1 cellular context compared by ENCODE assay signal in the genomic region with DNA sequence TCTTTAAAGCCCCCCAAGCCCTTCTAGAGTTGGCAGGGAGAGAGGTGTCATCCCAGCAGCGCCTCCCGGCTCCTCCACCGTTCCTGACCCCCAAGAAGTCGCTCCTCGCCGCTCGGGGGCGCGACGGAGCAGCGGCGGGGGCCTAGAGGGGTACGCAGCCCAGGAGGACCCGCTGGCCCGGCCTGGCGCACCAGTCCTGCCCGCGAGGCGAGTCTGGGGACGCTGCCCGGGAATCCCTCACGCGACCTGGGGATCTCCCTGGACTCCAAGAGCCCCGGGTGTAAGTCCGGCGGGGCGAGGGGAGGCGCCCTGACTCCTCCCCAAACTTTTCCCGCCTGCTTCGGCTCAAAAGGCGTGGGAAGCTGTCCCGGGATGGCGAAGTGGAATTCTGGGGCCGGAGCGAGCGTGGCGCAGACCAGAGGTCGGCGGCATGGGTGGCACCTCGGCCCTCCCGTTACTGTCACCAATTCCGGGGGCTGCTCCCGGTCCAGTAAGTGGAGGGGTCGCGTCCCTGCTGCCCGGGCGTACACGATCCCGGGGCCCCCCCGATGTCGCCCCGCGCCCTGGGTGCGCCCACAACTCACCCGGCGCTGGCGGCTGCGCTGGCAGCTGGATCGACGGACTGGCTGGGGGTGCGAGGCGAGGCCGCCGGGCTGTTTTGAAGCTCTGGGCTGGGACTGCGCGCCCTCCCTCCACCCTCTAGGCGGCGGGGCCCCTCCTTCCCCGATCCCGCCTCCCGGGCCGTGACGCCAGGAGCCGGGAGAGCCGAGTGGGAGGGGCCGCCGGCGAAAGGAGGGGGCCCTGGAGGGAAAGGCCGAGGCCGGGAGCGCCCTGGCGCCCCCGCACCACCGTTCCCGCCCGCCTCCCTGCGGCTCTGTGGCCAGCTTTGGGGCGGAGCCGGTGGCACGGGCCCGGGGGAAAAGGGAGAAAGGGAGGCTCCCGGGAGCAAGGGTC.
A peak's percentile ranks its signal among the peaks of the same experiment; 100 is the strongest.
TF ChIP-seq lines count a peak whose summit lies in the region.

A gene with protein sequence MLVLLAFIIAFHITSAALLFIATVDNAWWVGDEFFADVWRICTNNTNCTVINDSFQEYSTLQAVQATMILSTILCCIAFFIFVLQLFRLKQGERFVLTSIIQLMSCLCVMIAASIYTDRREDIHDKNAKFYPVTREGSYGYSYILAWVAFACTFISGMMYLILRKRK (minus strand): TSS at position 634 of the 954 bp plus-strand sequence. CDS start 32,981 bp downstream, outside the sequence.

TF ChIP-seq in liver, 16 proteins besides CTCF, POLR2A, EP300 and RAD21:
- TF ChIP-seq, protein P1, sequence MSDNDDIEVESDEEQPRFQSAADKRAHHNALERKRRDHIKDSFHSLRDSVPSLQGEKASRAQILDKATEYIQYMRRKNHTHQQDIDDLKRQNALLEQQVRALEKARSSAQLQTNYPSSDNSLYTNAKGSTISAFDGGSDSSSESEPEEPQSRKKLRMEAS (IDR thresholded peaks at IDR 0.05): no peak
- TF ChIP-seq, protein P2, sequence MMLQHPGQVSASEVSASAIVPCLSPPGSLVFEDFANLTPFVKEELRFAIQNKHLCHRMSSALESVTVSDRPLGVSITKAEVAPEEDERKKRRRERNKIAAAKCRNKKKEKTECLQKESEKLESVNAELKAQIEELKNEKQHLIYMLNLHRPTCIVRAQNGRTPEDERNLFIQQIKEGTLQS (IDR thresholded peaks at IDR 0.05): no peak
- no peak for TF ChIP-seq TAF1 (conservative IDR thresholded peaks at IDR 0.05)
- TF ChIP-seq HNF4A (conservative IDR thresholded peaks at IDR 0.05): peak in 1 of 2 donors; percentile 27
- no peak for TF ChIP-seq FOXA2 (IDR thresholded peaks at IDR 0.05)
- no peak for TF ChIP-seq GABPA (IDR thresholded peaks at IDR 0.05 in 1 of 2, conservative IDR thresholded peaks at IDR 0.05 in 1 of 2)
- TF ChIP-seq SP1 (IDR thresholded peaks at IDR 0.05): peak; percentile 40
- TF ChIP-seq, protein P3, sequence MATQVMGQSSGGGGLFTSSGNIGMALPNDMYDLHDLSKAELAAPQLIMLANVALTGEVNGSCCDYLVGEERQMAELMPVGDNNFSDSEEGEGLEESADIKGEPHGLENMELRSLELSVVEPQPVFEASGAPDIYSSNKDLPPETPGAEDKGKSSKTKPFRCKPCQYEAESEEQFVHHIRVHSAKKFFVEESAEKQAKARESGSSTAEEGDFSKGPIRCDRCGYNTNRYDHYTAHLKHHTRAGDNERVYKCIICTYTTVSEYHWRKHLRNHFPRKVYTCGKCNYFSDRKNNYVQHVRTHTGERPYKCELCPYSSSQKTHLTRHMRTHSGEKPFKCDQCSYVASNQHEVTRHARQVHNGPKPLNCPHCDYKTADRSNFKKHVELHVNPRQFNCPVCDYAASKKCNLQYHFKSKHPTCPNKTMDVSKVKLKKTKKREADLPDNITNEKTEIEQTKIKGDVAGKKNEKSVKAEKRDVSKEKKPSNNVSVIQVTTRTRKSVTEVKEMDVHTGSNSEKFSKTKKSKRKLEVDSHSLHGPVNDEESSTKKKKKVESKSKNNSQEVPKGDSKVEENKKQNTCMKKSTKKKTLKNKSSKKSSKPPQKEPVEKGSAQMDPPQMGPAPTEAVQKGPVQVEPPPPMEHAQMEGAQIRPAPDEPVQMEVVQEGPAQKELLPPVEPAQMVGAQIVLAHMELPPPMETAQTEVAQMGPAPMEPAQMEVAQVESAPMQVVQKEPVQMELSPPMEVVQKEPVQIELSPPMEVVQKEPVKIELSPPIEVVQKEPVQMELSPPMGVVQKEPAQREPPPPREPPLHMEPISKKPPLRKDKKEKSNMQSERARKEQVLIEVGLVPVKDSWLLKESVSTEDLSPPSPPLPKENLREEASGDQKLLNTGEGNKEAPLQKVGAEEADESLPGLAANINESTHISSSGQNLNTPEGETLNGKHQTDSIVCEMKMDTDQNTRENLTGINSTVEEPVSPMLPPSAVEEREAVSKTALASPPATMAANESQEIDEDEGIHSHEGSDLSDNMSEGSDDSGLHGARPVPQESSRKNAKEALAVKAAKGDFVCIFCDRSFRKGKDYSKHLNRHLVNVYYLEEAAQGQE (IDR thresholded peaks at IDR 0.05): peak; percentile 38
- TF ChIP-seq EGR1 (IDR thresholded peaks at IDR 0.05; ENCODE audit: low read depth in 2 of 2): peak in 1 of 2 donors; percentile 65
- TF ChIP-seq NR2F2 (IDR thresholded peaks at IDR 0.05): no peak
- no peak for TF ChIP-seq YY1 (IDR thresholded peaks at IDR 0.05)
- no peak for TF ChIP-seq HNF4G (IDR thresholded peaks at IDR 0.05)
- peak in 1 of 2 donors; percentile 6 for TF ChIP-seq RXRA (IDR thresholded peaks at IDR 0.05)
- TF ChIP-seq, protein P4, sequence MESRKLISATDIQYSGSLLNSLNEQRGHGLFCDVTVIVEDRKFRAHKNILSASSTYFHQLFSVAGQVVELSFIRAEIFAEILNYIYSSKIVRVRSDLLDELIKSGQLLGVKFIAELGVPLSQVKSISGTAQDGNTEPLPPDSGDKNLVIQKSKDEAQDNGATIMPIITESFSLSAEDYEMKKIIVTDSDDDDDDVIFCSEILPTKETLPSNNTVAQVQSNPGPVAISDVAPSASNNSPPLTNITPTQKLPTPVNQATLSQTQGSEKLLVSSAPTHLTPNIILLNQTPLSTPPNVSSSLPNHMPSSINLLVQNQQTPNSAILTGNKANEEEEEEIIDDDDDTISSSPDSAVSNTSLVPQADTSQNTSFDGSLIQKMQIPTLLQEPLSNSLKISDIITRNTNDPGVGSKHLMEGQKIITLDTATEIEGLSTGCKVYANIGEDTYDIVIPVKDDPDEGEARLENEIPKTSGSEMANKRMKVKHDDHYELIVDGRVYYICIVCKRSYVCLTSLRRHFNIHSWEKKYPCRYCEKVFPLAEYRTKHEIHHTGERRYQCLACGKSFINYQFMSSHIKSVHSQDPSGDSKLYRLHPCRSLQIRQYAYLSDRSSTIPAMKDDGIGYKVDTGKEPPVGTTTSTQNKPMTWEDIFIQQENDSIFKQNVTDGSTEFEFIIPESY (IDR thresholded peaks at IDR 0.05): no peak
- TF ChIP-seq JUND (IDR thresholded peaks at IDR 0.05): no peak
- no peak for TF ChIP-seq FOXA1 (IDR thresholded peaks at IDR 0.05)
